ENCODE assay signal across 14 cellular contexts in genomic region chr20:688809-689208, GRCh38. TPM values are rescaled to one million over a fixed set of nuclear protein-coding genes. Genes with fewer than 3 reads are reported as not detected.
DNase-seq lines count a peak whose midpoint lies in the region; ATAC-seq and TF ChIP-seq lines count a peak whose summit lies in the region.
"Had no signal": no experiment of that assay in that cellular context is flagged by ENCODE, and none has a peak within 500 bp of the region (broad histone marks: within the 10 kb centered on the region; RNA-seq: fewer than 3 reads in every experiment).

No MANE protein-coding gene starts in this region.

- no peak overlapping the region for H2BK5ac ChIP-seq in IMR-90 (ENCODE audit: low read depth, low read length, poor library complexity, severe bottlenecking)

- H3K27me3 ChIP-seq in IMR-90 (ENCODE audit: control insufficient read depth, insufficient read depth, low read length) (peaks cover 12% of the 10 kb centered on the region), Karpas-422 (ENCODE audit: low read length) (no peaks in the 10 kb centered on the region)

- in situ Hi-C loops in IMR-90 (cut with MboI; ENCODE audit: low sequenced_read_pairs): no loop called here

- dilution Hi-C loops in IMR-90 (cut with HindIII; ENCODE audit: low sequenced_read_pairs, unreplicated experiment): no loop called here

- no peak overlapping the region for H3K56ac ChIP-seq in IMR-90 (ENCODE audit: extremely low read depth, insufficient read depth, low read length)

- no peak for TF ChIP-seq CTCF in IMR-90 (conservative IDR thresholded peaks at IDR 0.05; ENCODE audit: low read depth, low read length)
- peak; percentile 24 for TF ChIP-seq CTCF in nephron progenitor cell (IDR thresholded peaks at IDR 0.05)

- no peaks in the 10 kb centered on the region for H4K20me1 ChIP-seq in IMR-90 (ENCODE audit: insufficient read depth, low read length)
- H4K20me1 ChIP-seq in Karpas-422 (ENCODE audit: insufficient read depth, low read depth, low read length): no peaks in the 10 kb centered on the region

- ATAC-seq in IMR-90 (ENCODE audit: low read depth): no peak; the same call in 1 of the 2 replicates
- no peak for ATAC-seq in GM21529 (IDR thresholded peaks at IDR 0.05; ENCODE audit: unreplicated experiment)
- no peak for ATAC-seq in GM18517 (IDR thresholded peaks at IDR 0.05; ENCODE audit: unreplicated experiment)

- no peaks in the 10 kb centered on the region for H3K9me3 Mint-ChIP-seq in nephron progenitor cell
- H3K9me3 Mint-ChIP-seq: activated CD4-positive, alpha-beta T cell treated with anti-CD3 and anti-CD28 coated beads, Interleukin-2, amount 10 ng/mL, durations not matched to agents 7 days and 5 days had no signal

- H3K4me2 ChIP-seq in IMR-90 (ENCODE audit: low read depth, low read length) (no peak overlapping the region), Karpas-422 (ENCODE audit: low read depth, low read length, poor library complexity, severe bottlenecking) (no peak overlapping the region)

- no peaks in the 10 kb centered on the region for H3K9me2 ChIP-seq in Karpas-422 (replicated peaks; ENCODE audit: insufficient read depth, low read length)

- H3K4me3 Mint-ChIP-seq in nephron progenitor cell: peak overlapping the region; percentile 37
- H3K4me3 Mint-ChIP-seq: activated CD4-positive, alpha-beta T cell treated with anti-CD3 and anti-CD28 coated beads, Interleukin-2, amount 10 ng/mL, durations not matched to agents 7 days and 5 days had no signal

- no peaks in the 10 kb centered on the region for H3K79me2 ChIP-seq in Karpas-422 (ENCODE audit: low read length)

- H3K9ac ChIP-seq in IMR-90 (ENCODE audit: low read depth, low read length) (no peak overlapping the region), Karpas-422 (ENCODE audit: low read length) (no peak overlapping the region)

- H3K18ac ChIP-seq in IMR-90 (ENCODE audit: low read depth, low read length): no peak overlapping the region

- H3K9me1 ChIP-seq in IMR-90 (ENCODE audit: insufficient read depth, low read length): no peaks in the 10 kb centered on the region

- peaks cover 24% of the 10 kb centered on the region for H3K4me1 Mint-ChIP-seq in nephron progenitor cell
- H3K4me1 Mint-ChIP-seq: activated CD4-positive, alpha-beta T cell treated with anti-CD3 and anti-CD28 coated beads, Interleukin-2, amount 10 ng/mL, durations not matched to agents 7 days and 5 days had no signal

- H3K36me3 ChIP-seq in IMR-90 (ENCODE audit: control insufficient read depth, insufficient read depth, low read length) (no peaks in the 10 kb centered on the region), Karpas-422 (ENCODE audit: insufficient read depth, low read length) (no peaks in the 10 kb centered on the region)
- H3K36me3 ChIP-seq: esophagus squamous epithelium, suprapubic skin had no signal

- intact Hi-C loops in IMR-90 (cut with micrococcal nuclease): no loop called here

- no peak overlapping the region for H3K14ac ChIP-seq in IMR-90 (replicated peaks; ENCODE audit: low read depth, low read length)

- H3K23ac ChIP-seq in IMR-90 (ENCODE audit: low read depth, low read length): no peak overlapping the region

- no peaks in the 10 kb centered on the region for H3K79me1 ChIP-seq in IMR-90 (ENCODE audit: low read depth in 1 of 2, low read length in 2 of 2)

- POLR2A ChIA-PET in IMR-90 (lab: Charles Lee; ENCODE audit: unreplicated experiment): no interaction called here

- WGBS in IMR-90 (ENCODE audit: extremely low coverage in 2 of 2, insufficient read length in 1 of 2), 2 experiments: no CpG with 5 or more reads among the region's 13 CpGs

- no peak overlapping the region for H4K5ac ChIP-seq in IMR-90 (ENCODE audit: low read depth, low read length)

- TF ChIP-seq RAD21 in IMR-90 (IDR thresholded peaks at IDR 0.05; ENCODE audit: low read length): no peak

- no peak overlapping the region for H3K27ac Mint-ChIP-seq in nephron progenitor cell
- H3K27ac Mint-ChIP-seq: activated CD4-positive, alpha-beta T cell treated with anti-CD3 and anti-CD28 coated beads, Interleukin-2, amount 10 ng/mL, durations not matched to agents 7 days and 5 days had no signal

- CTCF ChIA-PET in IMR-90 (lab: Yijun Ruan, JAX): no interaction called here

- DNase-seq in ELF-1 (ENCODE audit: low read depth, low spot score): peak; percentile 58
- DNase-seq in IMR-90: peak; percentile 2
- peak; percentile 61 for DNase-seq in cerebellar cortex (ENCODE audit: low spot score)
- DNase-seq in nephron progenitor cell: peak; percentile 52
- DNase-seq in NAMALWA (ENCODE audit: low spot score): no peak
- no peak for DNase-seq in Karpas-422
- DNase-seq: activated CD4-positive, alpha-beta T cell treated with anti-CD3 and anti-CD28 coated beads, Interleukin-2, amount 10 ng/mL, durations not matched to agents 7 days and 5 days; activated effector memory CD4-positive, alpha-beta T cell treated with Interleukin-2 at 50 U/mL for 16 hours; central memory CD4-positive, alpha-beta T cell; esophagus squamous epithelium; NCI-H1105 treated with DMSO at 0.1 percent for 48 hours had no signal

- H2BK20ac ChIP-seq in IMR-90 (ENCODE audit: low read depth, low read length): no peak overlapping the region

- no peaks in the 10 kb centered on the region for H3K36me3 Mint-ChIP-seq in nephron progenitor cell (ENCODE audit: low read depth)

- no peak overlapping the region for H4K91ac ChIP-seq in IMR-90 (ENCODE audit: insufficient read depth, low read depth, low read length)

- no peaks in the 10 kb centered on the region for H3K4me1 ChIP-seq in IMR-90 (ENCODE audit: control insufficient read depth, insufficient read depth, low read length)
- no peaks in the 10 kb centered on the region for H3K4me1 ChIP-seq in Karpas-422 (ENCODE audit: low read length)
- H3K4me1 ChIP-seq: esophagus squamous epithelium, suprapubic skin had no signal

- no TSS peak for BruUV-seq in IMR-90 (replicated peaks; lab: Mats Ljungman, UMichigan)

- no peak overlapping the region for H2AFZ ChIP-seq in IMR-90 (replicated peaks; ENCODE audit: low read length, poor library complexity)
- no peak overlapping the region for H2AFZ ChIP-seq in Karpas-422 (ENCODE audit: low read length)

- no peak for TF ChIP-seq POLR2A in IMR-90 (IDR thresholded peaks at IDR 0.05; ENCODE audit: low read depth, low read length)

- H3K4me3 ChIP-seq in IMR-90 (ENCODE audit: insufficient read depth, low read depth, low read length) (no peak overlapping the region), Karpas-422 (ENCODE audit: low read length) (no peak overlapping the region)
- H3K4me3 ChIP-seq: esophagus squamous epithelium, suprapubic skin had no signal

- peaks cover 71% of the 10 kb centered on the region for H3K27me3 Mint-ChIP-seq in nephron progenitor cell (ENCODE audit: low read depth, poor library complexity)

- no peak overlapping the region for H2AK5ac ChIP-seq in IMR-90 (ENCODE audit: low read depth, low read length)

- no peak overlapping the region for H4K8ac ChIP-seq in IMR-90 (ENCODE audit: low read depth in 2 of 2, low read length in 2 of 2)

- H2BK120ac ChIP-seq in IMR-90 (ENCODE audit: low read depth, low read length): no peak overlapping the region

- H3K27ac ChIP-seq in IMR-90 (ENCODE audit: insufficient read depth, low read length) (no peak overlapping the region), Karpas-422 (ENCODE audit: low read length) (no peak overlapping the region)
- H3K27ac ChIP-seq: esophagus squamous epithelium, suprapubic skin had no signal

- no peak overlapping the region for H2AK9ac ChIP-seq in IMR-90 (replicated peaks; ENCODE audit: low read depth, low read length, poor library complexity)

- no peak overlapping the region for H2BK15ac ChIP-seq in IMR-90 (ENCODE audit: low read depth, low read length)

- H3K9me3 ChIP-seq in IMR-90 (ENCODE audit: control insufficient read depth, insufficient read depth, low read length) (no peaks in the 10 kb centered on the region), Karpas-422 (ENCODE audit: low read length) (no peaks in the 10 kb centered on the region)
- H3K9me3 ChIP-seq: esophagus squamous epithelium, suprapubic skin had no signal

- H3K4ac ChIP-seq in IMR-90 (ENCODE audit: low read depth, low read length): no peak overlapping the region

TF ChIP-seq in IMR-90, 13 proteins besides CTCF, POLR2A, EP300 and RAD21:
- TF ChIP-seq FOS (IDR thresholded peaks at IDR 0.05; ENCODE audit: low read depth, low read length) (no peak), RCOR1 (IDR thresholded peaks at IDR 0.05; ENCODE audit: insufficient replicate concordance, low read length) (no peak), CEBPB (IDR thresholded peaks at IDR 0.05; ENCODE audit: low read depth, low read length) (no peak), BHLHE40 (IDR thresholded peaks at IDR 0.05; ENCODE audit: low read depth, low read length) (no peak)
- TF ChIP-seq, protein P1, sequence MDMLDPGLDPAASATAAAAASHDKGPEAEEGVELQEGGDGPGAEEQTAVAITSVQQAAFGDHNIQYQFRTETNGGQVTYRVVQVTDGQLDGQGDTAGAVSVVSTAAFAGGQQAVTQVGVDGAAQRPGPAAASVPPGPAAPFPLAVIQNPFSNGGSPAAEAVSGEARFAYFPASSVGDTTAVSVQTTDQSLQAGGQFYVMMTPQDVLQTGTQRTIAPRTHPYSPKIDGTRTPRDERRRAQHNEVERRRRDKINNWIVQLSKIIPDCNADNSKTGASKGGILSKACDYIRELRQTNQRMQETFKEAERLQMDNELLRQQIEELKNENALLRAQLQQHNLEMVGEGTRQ (IDR thresholded peaks at IDR 0.05; ENCODE audit: low read depth, low read length): no peak

RNA-seq across cellular contexts. Expression of gene SCRT2, which starts 13.2 kb away (rescaled TPM):
- not detected in 2 replicates for total RNA-seq in IMR-90 (2012; rRNA removed)
- not detected in 2 replicates for polyA plus RNA-seq in IMR-90 (2012; rRNA removed)
- not detected in 2 replicates for polyA plus RNA-seq in IMR-90 (2012; cell fraction: cytosol; rRNA removed)
- not detected in 2 replicates for polyA plus RNA-seq in IMR-90 (2012; cell fraction: nucleus; rRNA removed; ENCODE audit: low replicate concordance)
- not detected in 2 replicates for total RNA-seq in Karpas-422 (2014; rRNA removed; shearing (Covaris generic); ENCODE audit: low replicate concordance)
- total RNA-seq: activated CD4-positive, alpha-beta T cell treated with anti-CD3 and anti-CD28 coated beads, Interleukin-2, amount 10 ng/mL, durations not matched to agents 7 days and 5 days; esophagus squamous epithelium; suprapubic skin had no signal

RNA-seq across cellular contexts. Expression of gene SRXN1, which starts 35.8 kb away (rescaled TPM):
- total RNA-seq in IMR-90 (2012; rRNA removed): 63.0 and 71.2 TPM in 2 replicates
- 41.1 and 51.2 TPM in 2 replicates for polyA plus RNA-seq in IMR-90 (2012; rRNA removed)
- 16.0 and 36.9 TPM in 2 replicates for polyA plus RNA-seq in IMR-90 (2012; cell fraction: cytosol; rRNA removed)
- 17.6 and 20.9 TPM in 2 replicates for polyA plus RNA-seq in IMR-90 (2012; cell fraction: nucleus; rRNA removed; ENCODE audit: low replicate concordance)
- 1.0 and 3.0 TPM in 2 replicates for total RNA-seq in Karpas-422 (2014; rRNA removed; shearing (Covaris generic); ENCODE audit: low replicate concordance)

Comparison
In these comparisons a context has a peak if more than half of its experiments do, and no peak if none do; other contexts are left out.
1. DNase-seq: peak in ELF-1 (single experiment), IMR-90 (single experiment), cerebellar cortex (single experiment) and nephron progenitor cell (single experiment); none in NAMALWA (single experiment) and Karpas-422 (single experiment).
2. RNA of gene SRXN1, which starts 35.8 kb away (total RNA-seq): 63.0 to 71.2 TPM in IMR-90; 1.0 to 3.0 TPM in Karpas-422; every median in the first group is over 10 times any median in the second.